In the genomic region with DNA sequence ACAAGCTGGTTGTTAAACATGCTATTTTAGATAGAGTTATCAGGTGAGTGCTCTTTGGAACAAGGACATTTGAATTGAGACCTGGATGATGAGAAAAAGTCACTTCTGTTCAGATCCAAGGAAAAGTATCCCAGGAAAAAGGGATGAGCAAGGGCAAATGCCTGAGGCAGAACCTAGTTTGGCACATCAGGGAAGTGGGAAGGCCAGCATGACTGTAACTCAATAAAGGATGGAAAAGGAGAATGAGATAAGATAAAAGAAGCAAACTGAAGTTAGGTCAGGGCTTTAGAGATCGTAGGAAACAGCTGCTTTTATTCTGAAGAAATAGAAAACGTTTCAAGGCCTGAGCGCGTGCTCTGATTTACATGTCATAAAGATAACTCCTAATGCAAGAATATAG, we compare ENCODE assay signal across 28 cellular contexts.
"Had no signal": no experiment of that assay in that cellular context is flagged by ENCODE, and none has a peak within 500 bp of the region (broad histone marks: within the 10 kb centered on the region; RNA-seq: fewer than 3 reads in every experiment).

No MANE protein-coding gene starts in this region.

- H3K4me1 ChIP-seq: foreskin keratinocyte, gastrocnemius medialis, heart left ventricle had no signal

- H3K36me3 ChIP-seq: brain microvascular endothelial cell, gastrocnemius medialis, heart left ventricle, WERI-Rb-1 had no signal

- H3K27ac ChIP-seq: brain microvascular endothelial cell, coronary artery, dorsolateral prefrontal cortex, foreskin keratinocyte, gastrocnemius medialis, heart left ventricle, WERI-Rb-1 had no signal

- DNase-seq: activated B cell treated with CpG ODN at 0.5 μM for 24 hours; activated CD4-positive, alpha-beta T cell treated with anti-CD3 and anti-CD28 coated beads for 48 hours; activated CD4-positive, alpha-beta T cell treated with anti-CD3 and anti-CD28 coated beads, Interleukin-2, amount 50 U/mL, for 1 hour; activated CD4-positive, alpha-beta T cell treated with anti-CD3 and anti-CD28 coated beads, Interleukin-2, amount 50 U/mL, for 48 hours; activated CD8-positive, alpha-beta memory T cell treated with anti-CD3 and anti-CD28 coated beads for 24 hours; activated CD8-positive, alpha-beta T cell treated with anti-CD3 and anti-CD28 coated beads for 36 hours; activated effector memory CD4-positive, alpha-beta T cell treated with Interleukin-2 at 50 U/mL for 16 hours; activated gamma-delta T cell treated with Interleukin-2 at 50 U/mL for 16 hours; activated naive CD4-positive, alpha-beta T cell treated with anti-CD3 and anti-CD28 coated beads, Interleukin-2, amount 50 U/mL, for 16 hours; activated naive CD4-positive, alpha-beta T cell treated with Interleukin-2 at 50 U/mL for 16 hours; activated T-cell treated with anti-CD3 and anti-CD28 coated beads, Interleukin-2, amount 50 U/mL, for 4 hours; amniotic stem cell; anterior cingulate cortex; brain microvascular endothelial cell; dorsolateral prefrontal cortex; effector memory CD4-positive, alpha-beta T cell; endodermal cell; foreskin keratinocyte; gastrocnemius medialis; glutamatergic neuron; heart left ventricle; T-helper 17 cell; T1000; WERI-Rb-1 had no signal

- H3K4me3 ChIP-seq: coronary artery, dorsolateral prefrontal cortex, gastrocnemius medialis, heart left ventricle had no signal

- H3K9me3 ChIP-seq: gastrocnemius medialis, heart left ventricle had no signal

- H3K27me3 ChIP-seq: brain microvascular endothelial cell, gastrocnemius medialis, heart left ventricle had no signal

- ATAC-seq: activated CD4-positive, CD25-positive, alpha-beta regulatory T cell treated with anti-CD3 and anti-CD28 coated beads, Interleukin-2, amount 50 U/mL, for 24 hours; activated CD8-positive, alpha-beta T cell treated with anti-CD3 and anti-CD28 coated beads for 36 hours; activated T-cell treated with anti-CD3 and anti-CD28 coated beads, Interleukin-2, amount 50 U/mL, for 4 hours; activated T-helper 17 cell treated with anti-CD3 and anti-CD28 coated beads, Interleukin-2, amount 50 U/mL, for 72 hours; esophagus mucosa; foreskin keratinocyte; gastrocnemius medialis; heart left ventricle; T-helper 17 cell had no signal
